In the genomic region with DNA sequence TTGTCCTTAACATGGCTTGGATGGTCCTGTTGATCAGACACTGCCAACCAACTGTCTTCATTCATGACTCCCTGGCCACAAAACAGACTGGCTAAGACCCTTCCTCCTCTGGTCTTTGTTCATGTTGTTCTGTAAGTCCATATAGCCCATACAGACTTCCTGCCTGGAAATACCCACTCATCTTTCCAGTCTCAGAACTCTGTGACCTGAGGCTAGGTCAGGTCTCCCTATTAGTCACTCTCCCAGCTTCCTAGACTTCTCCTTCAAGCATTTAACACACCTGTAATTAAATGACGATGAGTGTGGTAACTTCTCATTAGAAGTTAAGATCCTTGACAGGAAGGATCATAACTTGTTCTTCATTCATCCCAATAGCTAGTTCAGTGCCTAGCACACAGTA, we compare ENCODE assay signal across 25 cellular contexts. TPM values are rescaled to one million over a fixed set of nuclear protein-coding genes. Genes with fewer than 3 reads are reported as not detected.
A peak's percentile ranks its signal among the peaks of the same experiment; 100 is the strongest.
DNase-seq lines count a peak whose midpoint lies in the region; ATAC-seq and TF ChIP-seq lines count a peak whose summit lies in the region.
"Had no signal": no experiment of that assay in that cellular context is flagged by ENCODE, and none has a peak within 500 bp of the region (broad histone marks: within the 10 kb centered on the region; RNA-seq: fewer than 3 reads in every experiment).

No MANE protein-coding gene starts in this region.

- H3K27ac Mint-ChIP-seq in activated T-cell treated with anti-CD3 and anti-CD28 coated beads, Interleukin-2, amount 50 U/mL, for 72 hours, result peak overlapping the region; percentile 3
- peak overlapping the region; percentile 75 for H3K27ac Mint-ChIP-seq in stimulated activated effector memory CD8-positive, alpha-beta T cell treated with anti-CD3 and anti-CD28 coated beads, Interleukin-12 subunit alpha, Interleukin-12 subunit beta, amount 100 ng/mL, for 72 hours
- H3K27ac Mint-ChIP-seq in type B pancreatic cell, result no peak overlapping the region
- H3K27ac Mint-ChIP-seq: activated CD4-positive, alpha-beta T cell treated with anti-CD3 and anti-CD28 coated beads, Interleukin-2, amount 10 ng/mL, durations not matched to agents 24 days and 14 days; stimulated activated naive CD8-positive, alpha-beta T cell treated with anti-CD3 and anti-CD28 coated beads, Interleukin-15, Interleukin-2, amounts not matched to agents 100 ng/mL and 50 ng/mL, for 24 hours had no signal

- BruUV-seq in PC-3 (replicated peaks; lab: Mats Ljungman, UMichigan), result no TSS peak

- H3K36me3 ChIP-seq in PC-3 (ENCODE audit: low read depth, low read length) (peaks cover 41% of the 10 kb centered on the region), hepatocyte (replicated peaks; ENCODE audit: insufficient read depth, low read depth) (no peaks in the 10 kb centered on the region)

- H3F3A ChIP-seq in PC-3 (ENCODE audit: low read length, unreplicated experiment), result no peaks in the 10 kb centered on the region

- TF ChIP-seq CTCF in PC-3 (conservative IDR thresholded peaks at IDR 0.05; ENCODE audit: low read depth, low read length) (no peak), hepatocyte (IDR thresholded peaks at IDR 0.05; ENCODE audit: poor library complexity) (no peak), type B pancreatic cell (conservative IDR thresholded peaks at IDR 0.05) (no peak)

- peak overlapping the region; percentile 83 for H3K27ac ChIP-seq in PC-3 (ENCODE audit: low read length)
- H3K27ac ChIP-seq in hepatocyte, result peak overlapping the region; percentile 57
- H3K27ac ChIP-seq: BLaER1, foreskin keratinocyte, SJSA1 had no signal

- 88% methylated on average over 1 of the region's 1 CpG for WGBS in hepatocyte (ENCODE audit: low lambda C conversion rate, missing lambda C conversion rate)

- H3K9me3 ChIP-seq in PC-3 (ENCODE audit: low read length) (no peaks in the 10 kb centered on the region), hepatocyte (ENCODE audit: low read depth) (no peaks in the 10 kb centered on the region)
- H3K9me3 ChIP-seq: BLaER1, SJSA1 had no signal

- intact Hi-C loops in PC-3 (cut with micrococcal nuclease), result loop anchor here (1.0 to 2.0 kb wide), 3 partner anchors 15 to 46 kb away; no protein-coding TSS in a partner anchor

- H2AFZ ChIP-seq in PC-3 (ENCODE audit: low read length) (no peak overlapping the region), hepatocyte (no peak overlapping the region)

- H3K4me3 Mint-ChIP-seq in activated T-cell treated with anti-CD3 and anti-CD28 coated beads, Interleukin-2, amount 50 U/mL, for 72 hours, result no peak overlapping the region
- no peak overlapping the region for H3K4me3 Mint-ChIP-seq in stimulated activated effector memory CD8-positive, alpha-beta T cell treated with anti-CD3 and anti-CD28 coated beads, Interleukin-12 subunit alpha, Interleukin-12 subunit beta, amount 100 ng/mL, for 72 hours
- H3K4me3 Mint-ChIP-seq in type B pancreatic cell, result no peak overlapping the region
- H3K4me3 Mint-ChIP-seq: activated CD4-positive, alpha-beta T cell treated with anti-CD3 and anti-CD28 coated beads, Interleukin-2, amount 10 ng/mL, durations not matched to agents 24 days and 14 days; central memory CD8-positive, alpha-beta T cell; stimulated activated naive CD8-positive, alpha-beta T cell treated with anti-CD3 and anti-CD28 coated beads, Interleukin-15, Interleukin-2, amounts not matched to agents 100 ng/mL and 50 ng/mL, for 24 hours; T-helper 1 cell treated with Interleukin-12 subunit alpha and Interleukin-12 subunit beta and Interleukin-4 antibody, amounts not matched to agents 30 μg/mL and 1 μg/mL, for 36 hours had no signal

- POLR2A ChIA-PET in PC-3 (lab: Charles Lee; ENCODE audit: unreplicated experiment), result no interaction called here

- peak overlapping the region; percentile 62 for H3K4me2 ChIP-seq in PC-3 (ENCODE audit: low read length)
- no peak overlapping the region for H3K4me2 ChIP-seq in hepatocyte
- H3K4me2 ChIP-seq: BLaER1 had no signal

- H3K27me3 ChIP-seq in PC-3 (ENCODE audit: low read length) (no peaks in the 10 kb centered on the region), hepatocyte (no peaks in the 10 kb centered on the region)
- H3K27me3 ChIP-seq: BLaER1, foreskin keratinocyte, SJSA1 had no signal

- H3K79me2 ChIP-seq in PC-3 (ENCODE audit: low read length), result no peaks in the 10 kb centered on the region
- no peaks in the 10 kb centered on the region for H3K79me2 ChIP-seq in hepatocyte

- H3K4me1 Mint-ChIP-seq in activated T-cell treated with anti-CD3 and anti-CD28 coated beads, Interleukin-2, amount 50 U/mL, for 72 hours (ENCODE audit: low read depth), result no peaks in the 10 kb centered on the region
- no peaks in the 10 kb centered on the region for H3K4me1 Mint-ChIP-seq in stimulated activated effector memory CD8-positive, alpha-beta T cell treated with anti-CD3 and anti-CD28 coated beads, Interleukin-12 subunit alpha, Interleukin-12 subunit beta, amount 100 ng/mL, for 72 hours
- H3K4me1 Mint-ChIP-seq in type B pancreatic cell (ENCODE audit: unreplicated experiment), result no peaks in the 10 kb centered on the region
- H3K4me1 Mint-ChIP-seq: activated CD4-positive, alpha-beta T cell treated with anti-CD3 and anti-CD28 coated beads, Interleukin-2, amount 10 ng/mL, durations not matched to agents 24 days and 14 days; central memory CD8-positive, alpha-beta T cell had no signal

- H3K9me2 ChIP-seq in PC-3 (replicated peaks; ENCODE audit: low read length), result no peaks in the 10 kb centered on the region
- H3K9me2 ChIP-seq in hepatocyte (replicated peaks; ENCODE audit: insufficient read depth), result no peaks in the 10 kb centered on the region

- peaks cover 6 to 27% of the 10 kb centered on the region in 2 donors for H3K36me3 Mint-ChIP-seq in activated T-cell treated with anti-CD3 and anti-CD28 coated beads, Interleukin-2, amount 50 U/mL, for 72 hours (ENCODE audit: insufficient read depth in 2 of 2)
- peaks cover 89% of the 10 kb centered on the region for H3K36me3 Mint-ChIP-seq in stimulated activated effector memory CD8-positive, alpha-beta T cell treated with anti-CD3 and anti-CD28 coated beads, Interleukin-12 subunit alpha, Interleukin-12 subunit beta, amount 100 ng/mL, for 72 hours
- peaks cover 37% of the 10 kb centered on the region for H3K36me3 Mint-ChIP-seq in type B pancreatic cell

- peak overlapping the region; percentile 19; the same call in 1 of the 2 replicates for H3K9ac ChIP-seq in PC-3 (ENCODE audit: low read length)
- H3K9ac ChIP-seq: BLaER1 had no signal

- no peaks in the 10 kb centered on the region for H3K9me3 Mint-ChIP-seq in activated T-cell treated with anti-CD3 and anti-CD28 coated beads, Interleukin-2, amount 50 U/mL, for 72 hours
- H3K9me3 Mint-ChIP-seq in stimulated activated effector memory CD8-positive, alpha-beta T cell treated with anti-CD3 and anti-CD28 coated beads, Interleukin-12 subunit alpha, Interleukin-12 subunit beta, amount 100 ng/mL, for 72 hours, result no peaks in the 10 kb centered on the region
- no peaks in the 10 kb centered on the region for H3K9me3 Mint-ChIP-seq in type B pancreatic cell
- H3K9me3 Mint-ChIP-seq: activated CD4-positive, alpha-beta T cell treated with anti-CD3 and anti-CD28 coated beads, Interleukin-2, amount 10 ng/mL, durations not matched to agents 24 days and 14 days; central memory CD8-positive, alpha-beta T cell; stimulated activated naive CD8-positive, alpha-beta T cell treated with anti-CD3 and anti-CD28 coated beads, Interleukin-15, Interleukin-2, amounts not matched to agents 100 ng/mL and 50 ng/mL, for 24 hours; T-helper 1 cell treated with Interleukin-12 subunit alpha and Interleukin-12 subunit beta and Interleukin-4 antibody, amounts not matched to agents 30 μg/mL and 1 μg/mL, for 36 hours had no signal

- ATAC-seq in activated T-cell treated with anti-CD3 and anti-CD28 coated beads, Interleukin-2, amount 50 U/mL, for 72 hours (replicated peaks in 1 of 2), result no peak
- peak; percentile 2 for ATAC-seq in PC-3
- ATAC-seq in stimulated activated effector memory CD8-positive, alpha-beta T cell treated with anti-CD3 and anti-CD28 coated beads, Interleukin-12 subunit alpha, Interleukin-12 subunit beta, amount 100 ng/mL, for 72 hours, result no peak
- no peak for ATAC-seq in GM19023 (IDR thresholded peaks at IDR 0.05; ENCODE audit: unreplicated experiment)
- ATAC-seq: foreskin keratinocyte, K562 had no signal

- H4K20me1 ChIP-seq in PC-3 (ENCODE audit: low read length) (no peaks in the 10 kb centered on the region), hepatocyte (ENCODE audit: insufficient read depth, poor library complexity, severe bottlenecking) (no peaks in the 10 kb centered on the region)
- H4K20me1 ChIP-seq: BLaER1 had no signal

- peak overlapping the region; percentile 20 for H3K4me3 ChIP-seq in PC-3 (ENCODE audit: low read length)
- H3K4me3 ChIP-seq in hepatocyte, result no peak overlapping the region
- H3K4me3 ChIP-seq: BLaER1, K562, SJSA1 had no signal

- CTCF ChIA-PET in PC-3 (lab: Charles Lee), result no interaction called here

- no peak for DNase-seq in activated T-cell treated with anti-CD3 and anti-CD28 coated beads, Interleukin-2, amount 50 U/mL, for 72 hours
- DNase-seq in activated T-cell treated with anti-CD3 and anti-CD28 coated beads, Interleukin-2, amount 50 U/mL, for 1 hour, result no peak
- DNase-seq in PC-3 (peak; percentile 29), hepatocyte (ENCODE audit: low spot score) (no peak), glomerular visceral epithelial cell (ENCODE audit: extremely low spot score) (no peak), type B pancreatic cell (ENCODE audit: extremely low spot score, unreplicated experiment) (no peak)
- DNase-seq in stimulated activated effector memory CD8-positive, alpha-beta T cell treated with anti-CD3 and anti-CD28 coated beads, Interleukin-12 subunit alpha, Interleukin-12 subunit beta, amount 100 ng/mL, for 72 hours (ENCODE audit: low spot score in 2 of 2), result no peak
- DNase-seq: ACHN; activated CD4-positive, alpha-beta T cell treated with anti-CD3 and anti-CD28 coated beads, Interleukin-2, amount 10 ng/mL, durations not matched to agents 24 days and 14 days; activated CD8-positive, alpha-beta memory T cell treated with anti-CD3 and anti-CD28 coated beads, Interleukin-2, amount 50 U/mL, for 4 hours; activated effector memory CD4-positive, alpha-beta T cell treated with anti-CD3 and anti-CD28 coated beads, Interleukin-2, amount 50 U/mL, for 16 hours; erythroblast; hippocampal formation; NCI-H2171; NCI-H524; stimulated activated CD4-positive, alpha-beta T cell treated with anti-CD3 and anti-CD28 coated beads, Interleukin-4, amount 100 ng/mL, for 1 hour; trophoblast cell had no signal

- H3K4me1 ChIP-seq in PC-3 (ENCODE audit: insufficient read depth, low read length), result peaks cover 26% of the 10 kb centered on the region
- peaks cover 14% of the 10 kb centered on the region for H3K4me1 ChIP-seq in hepatocyte (ENCODE audit: insufficient read depth)
- H3K4me1 ChIP-seq: BLaER1, foreskin keratinocyte had no signal

- H3K27me3 Mint-ChIP-seq in activated T-cell treated with anti-CD3 and anti-CD28 coated beads, Interleukin-2, amount 50 U/mL, for 72 hours (ENCODE audit: low read depth), result no peaks in the 10 kb centered on the region
- H3K27me3 Mint-ChIP-seq in type B pancreatic cell, result no peaks in the 10 kb centered on the region
- H3K27me3 Mint-ChIP-seq: activated CD4-positive, alpha-beta T cell treated with anti-CD3 and anti-CD28 coated beads, Interleukin-2, amount 10 ng/mL, durations not matched to agents 24 days and 14 days; central memory CD8-positive, alpha-beta T cell; stimulated activated naive CD8-positive, alpha-beta T cell treated with anti-CD3 and anti-CD28 coated beads, Interleukin-15, Interleukin-2, amounts not matched to agents 100 ng/mL and 50 ng/mL, for 24 hours had no signal

RNA-seq across cellular contexts. Expression of a gene that starts 56.3 kb away (rescaled TPM):
- total RNA-seq in activated T-cell treated with anti-CD3 and anti-CD28 coated beads, Interleukin-2, amount 50 U/mL, for 72 hours, result 10 to 100 TPM; 34.1 to 39.3 TPM
- total RNA-seq in PC-3 (2014; rRNA removed), result 14.0 and 21.3 TPM in 2 replicates
- total RNA-seq in hepatocyte, result 23.0 and 37.4 TPM in 2 replicates
- 13.2 and 16.8 TPM in 2 replicates for polyA plus RNA-seq in hepatocyte
- total RNA-seq in type B pancreatic cell (ENCODE audit: low replicate concordance), result 36.2 and 36.7 TPM in 2 replicates
